ENCODE assay signal across 10 cellular contexts in the genomic region with DNA sequence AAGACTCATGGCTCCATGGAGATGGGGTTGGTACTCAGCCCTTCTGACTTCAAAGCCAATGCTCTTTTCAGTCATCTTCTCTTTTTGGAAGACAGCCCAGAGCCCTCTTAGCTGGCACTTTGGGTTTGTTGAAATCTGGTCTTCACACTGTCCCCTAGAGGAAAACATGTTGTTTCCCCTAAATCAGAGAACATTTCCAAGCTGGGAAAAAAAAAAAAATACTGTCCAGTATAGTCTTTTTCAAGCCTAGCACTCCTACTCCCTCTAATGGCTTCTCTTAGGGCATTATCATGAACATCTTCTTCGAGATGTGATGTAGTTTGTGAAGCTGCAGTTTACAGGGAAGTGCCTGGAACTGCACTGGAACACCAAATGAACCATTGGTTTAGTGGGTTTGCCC. TPM values are rescaled to one million over a fixed set of nuclear protein-coding genes. Genes with fewer than 3 reads are reported as not detected.
DNase-seq lines count a peak whose midpoint lies in the region; ATAC-seq and TF ChIP-seq lines count a peak whose summit lies in the region.
"Had no signal": no experiment of that assay in that cellular context is flagged by ENCODE, and none has a peak within 500 bp of the region (broad histone marks: within the 10 kb centered on the region; RNA-seq: fewer than 3 reads in every experiment).

No MANE protein-coding gene starts in this region.

- H3K9me3 Mint-ChIP-seq in activated naive CD8-positive, alpha-beta T cell treated with anti-CD3 and anti-CD28 coated beads, Interleukin-2, amount 50 U/mL, for 24 hours: no peaks in the 10 kb centered on the region

- H3K27me3 ChIP-seq in osteoblast (ENCODE audit: insufficient read depth, low read length): no peaks in the 10 kb centered on the region

- peaks cover 52% of the 10 kb centered on the region for H3K4me1 Mint-ChIP-seq in activated naive CD8-positive, alpha-beta T cell treated with anti-CD3 and anti-CD28 coated beads, Interleukin-2, amount 50 U/mL, for 24 hours

- H3K4me2 ChIP-seq in osteoblast (ENCODE audit: insufficient read depth, low read length): peak overlapping the region; percentile 10

- no peak overlapping the region for H3K27ac ChIP-seq in osteoblast (ENCODE audit: low read depth, low read length)

- H4K20me1 ChIP-seq in osteoblast (ENCODE audit: insufficient read depth, low read length): peaks cover 12% of the 10 kb centered on the region

- H3K36me3 Mint-ChIP-seq in activated naive CD8-positive, alpha-beta T cell treated with anti-CD3 and anti-CD28 coated beads, Interleukin-2, amount 50 U/mL, for 24 hours (ENCODE audit: low read depth): peaks cover 13% of the 10 kb centered on the region

- H2AFZ ChIP-seq in osteoblast (ENCODE audit: low read length): peak overlapping the region; percentile 26

- peaks cover 39% of the 10 kb centered on the region for H3K4me1 ChIP-seq in osteoblast (ENCODE audit: insufficient read depth, low read length)

- H3K27ac Mint-ChIP-seq in activated naive CD8-positive, alpha-beta T cell treated with anti-CD3 and anti-CD28 coated beads, Interleukin-2, amount 50 U/mL, for 24 hours: no peak overlapping the region

- no peak for ATAC-seq in HG03378 (IDR thresholded peaks at IDR 0.05; ENCODE audit: unreplicated experiment)
- ATAC-seq in esophagus mucosa: no peak
- no peak for ATAC-seq in activated naive CD8-positive, alpha-beta T cell treated with anti-CD3 and anti-CD28 coated beads, Interleukin-2, amount 50 U/mL, for 24 hours

- H3K79me2 ChIP-seq in osteoblast (ENCODE audit: insufficient read depth, low read length): peaks cover 20% of the 10 kb centered on the region

- peak; percentile 69 for DNase-seq in EL
- DNase-seq in NCI-H1694 treated with DMSO at 0.1 percent for 48 hours (lab: John Stamatoyannopoulos, UW): peak; percentile 53
- DNase-seq in cardiac fibroblast (ENCODE audit: low read depth in 2 of 2): peak; percentile 73 to 78
- peak; percentile 89 for DNase-seq in osteoblast (ENCODE audit: insufficient read length, low spot score, missing footprints)
- DNase-seq in HPDE6-E6E7 (ENCODE audit: extremely low spot score): no peak
- DNase-seq in activated naive CD8-positive, alpha-beta T cell treated with anti-CD3 and anti-CD28 coated beads, Interleukin-2, amount 50 U/mL, for 24 hours: no peak
- DNase-seq: Right ventricle myocardium superior; stimulated activated CD4-positive, alpha-beta T cell treated with anti-CD3 and anti-CD28 coated beads, Interleukin-4, amount 100 ng/mL, for 1 hour had no signal

- H3K4me3 Mint-ChIP-seq in activated naive CD8-positive, alpha-beta T cell treated with anti-CD3 and anti-CD28 coated beads, Interleukin-2, amount 50 U/mL, for 24 hours: no peak overlapping the region

- peaks cover 48% of the 10 kb centered on the region for H3K27me3 Mint-ChIP-seq in activated naive CD8-positive, alpha-beta T cell treated with anti-CD3 and anti-CD28 coated beads, Interleukin-2, amount 50 U/mL, for 24 hours

- H3K9me3 ChIP-seq in osteoblast (ENCODE audit: low read depth, low read length): no peaks in the 10 kb centered on the region

- TF ChIP-seq CTCF in cardiac fibroblast (IDR thresholded peaks at IDR 0.05; ENCODE audit: low read depth, low read length) (peak; percentile 53), osteoblast (IDR thresholded peaks at IDR 0.05; ENCODE audit: extremely low read depth, low read depth, low read length) (peak; percentile 71)

- H3K36me3 ChIP-seq in osteoblast (ENCODE audit: insufficient read depth, low read length): no peaks in the 10 kb centered on the region

- H3K4me3 ChIP-seq in cardiac fibroblast (replicated peaks in 1 of 2; ENCODE audit: low read depth in 2 of 2, low read length in 2 of 2) (no peak overlapping the region), osteoblast (ENCODE audit: insufficient read depth, low read length) (no peak overlapping the region)

RNA-seq across cellular contexts. Expression of a gene that starts 3.0 kb away (rescaled TPM):
- total RNA-seq in osteoblast (72.2 and 74.6 TPM in 2 replicates), esophagus mucosa (32.7 TPM)

RNA-seq across cellular contexts. Expression of a gene that starts 5.0 kb away (rescaled TPM):
- total RNA-seq in osteoblast (17.4 and 18.0 TPM in 2 replicates), esophagus mucosa (10.5 TPM)

Comparison
In these comparisons a context has a peak if more than half of its experiments do, and no peak if none do; other contexts are left out.
1. DNase-seq: peak in EL (single experiment), NCI-H1694 treated with DMSO at 0.1 percent for 48 hours (single experiment), cardiac fibroblast (2 of 2) and osteoblast (single experiment); none in HPDE6-E6E7 (single experiment) and activated naive CD8-positive, alpha-beta T cell treated with anti-CD3 and anti-CD28 coated beads, Interleukin-2, amount 50 U/mL, for 24 hours (single experiment).